ENCODE assay signal across 10 cellular contexts in the genomic region with DNA sequence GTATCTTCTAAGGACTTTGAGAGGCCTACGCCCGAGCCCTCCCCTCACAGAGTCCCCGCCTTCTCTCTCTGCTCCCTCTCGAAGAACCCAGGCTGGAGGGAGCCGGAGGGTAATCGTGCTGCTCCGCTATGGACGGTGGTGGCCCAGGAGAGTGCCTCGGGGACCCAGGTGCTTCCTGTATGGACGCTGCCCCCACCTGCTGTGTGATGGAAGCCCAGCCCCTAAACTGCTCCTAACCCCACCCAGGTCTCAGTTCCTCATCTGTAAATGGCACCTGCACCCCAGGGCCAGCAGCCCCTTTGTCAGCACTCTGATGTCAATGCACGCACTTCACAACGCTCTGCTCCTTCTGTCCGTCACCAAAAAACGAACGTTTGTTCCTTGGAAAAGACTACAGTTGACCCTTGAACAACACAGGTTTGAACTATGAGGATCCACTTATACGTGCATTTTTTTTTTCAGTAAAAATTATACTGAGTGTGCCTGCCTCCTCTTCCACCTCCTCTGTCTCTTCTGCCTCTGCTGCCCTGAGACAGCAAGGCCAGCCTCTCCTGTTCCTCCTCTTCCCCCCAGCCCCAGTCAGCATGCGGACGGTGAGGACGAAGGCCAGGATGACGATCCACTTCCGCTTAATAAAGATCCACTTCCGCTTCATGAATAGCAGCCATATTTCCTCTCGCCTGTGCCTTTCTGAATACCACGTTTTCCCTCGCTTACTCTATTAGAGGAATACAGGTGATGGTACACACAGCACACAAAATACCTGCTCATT.
DNase-seq lines count a peak whose midpoint lies in the region; ATAC-seq and TF ChIP-seq lines count a peak whose summit lies in the region.
"Had no signal": no experiment of that assay in that cellular context is flagged by ENCODE, and none has a peak within 500 bp of the region (broad histone marks: within the 10 kb centered on the region; RNA-seq: fewer than 3 reads in every experiment).

No MANE protein-coding gene starts in this region.

- peaks cover 10% of the 10 kb centered on the region for H3K36me3 Mint-ChIP-seq in nephron progenitor cell (ENCODE audit: low read depth)

- H3K9me3 Mint-ChIP-seq in nephron progenitor cell = no peaks in the 10 kb centered on the region

- H3K4me3 ChIP-seq in lower leg skin (ENCODE audit: low read depth, poor library complexity, severe bottlenecking) = no peak overlapping the region
- H3K4me3 ChIP-seq: skin epidermis had no signal

- TF ChIP-seq CTCF in nephron progenitor cell (IDR thresholded peaks at IDR 0.05) (no peak), RWPE1 (conservative IDR thresholded peaks at IDR 0.05; ENCODE audit: low read depth) (no peak), lower leg skin (IDR thresholded peaks at IDR 0.05) (no peak)

- peak overlapping the region; percentile 66 for H3K27ac Mint-ChIP-seq in nephron progenitor cell

- H3K4me1 Mint-ChIP-seq in nephron progenitor cell = peaks cover 9% of the 10 kb centered on the region

- POLR2A ChIA-PET in RWPE1 (lab: Yijun Ruan, JAX; ENCODE audit: low non-redundant PET) = no interaction called here

- no peaks in the 10 kb centered on the region for H3K27me3 Mint-ChIP-seq in nephron progenitor cell (ENCODE audit: low read depth, poor library complexity)

- WGBS in lower leg skin, 2 donors = 84 to 90% methylated on average over 25 of the region's 25 CpGs

- H3K27ac ChIP-seq in RWPE1 = no peak overlapping the region
- H3K27ac ChIP-seq: skin epidermis had no signal

- ATAC-seq in GM18868 (IDR thresholded peaks at IDR 0.05; ENCODE audit: unreplicated experiment) (peak; percentile 92), GM21717 (IDR thresholded peaks at IDR 0.05; ENCODE audit: unreplicated experiment) (peak; percentile 88), HG03442 (IDR thresholded peaks at IDR 0.05; ENCODE audit: unreplicated experiment) (peak; percentile 56)

- DNase-seq in nephron progenitor cell (no peak), RWPE1 (ENCODE audit: low spot score) (no peak), lower leg skin (ENCODE audit: low spot score in 2 of 2) (no peak), NCI-H1092 (lab: John Stamatoyannopoulos, UW) (no peak), DMS79 treated with DMSO at 0.1 percent for 48 hours (lab: John Stamatoyannopoulos, UW) (no peak)
- DNase-seq: activated CD4-positive, alpha-beta T cell treated with anti-CD3 and anti-CD28 coated beads for 48 hours had no signal

- H3K4me3 Mint-ChIP-seq in nephron progenitor cell = no peak overlapping the region

- CTCF ChIA-PET in RWPE1 (lab: Yijun Ruan, JAX) = no interaction called here

- intact Hi-C loops in lower leg skin (cut with DNase I; ENCODE audit: low total_unique reads) = loop anchor here (2.0 kb wide), 1 partner anchor 73 kb away; no protein-coding TSS in a partner anchor

- TF ChIP-seq POLR2A in lower leg skin (IDR thresholded peaks at IDR 0.05) = no peak
